16 cellular contexts compared by ENCODE assay signal in genomic region chr12:54421873-54422250, GRCh38. TPM values are rescaled to one million over a fixed set of nuclear protein-coding genes. Genes with fewer than 3 reads are reported as not detected.
DNase-seq lines count a peak whose midpoint lies in the region; ATAC-seq and TF ChIP-seq lines count a peak whose summit lies in the region.
"Had no signal": no experiment of that assay in that cellular context is flagged by ENCODE, and none has a peak within 500 bp of the region (broad histone marks: within the 10 kb centered on the region; RNA-seq: fewer than 3 reads in every experiment).

No MANE protein-coding gene starts in this region.

- peaks cover 77% of the 10 kb centered on the region for H3K4me1 Mint-ChIP-seq in dendritic cell treated with granulocyte-macrophage colony-stimulating factor and Interleukin-4, amounts not matched to agents 40 ng/mL and 50 ng/mL, for 4 days (ENCODE audit: low read depth)
- H3K4me1 Mint-ChIP-seq in neural crest cell = peaks cover 24% of the 10 kb centered on the region

- H3K4me3 Mint-ChIP-seq in dendritic cell treated with granulocyte-macrophage colony-stimulating factor and Interleukin-4, amounts not matched to agents 40 ng/mL and 50 ng/mL, for 4 days = no peak overlapping the region
- H3K4me3 Mint-ChIP-seq in neural crest cell = peak overlapping the region; percentile 39

- H3K4me1 ChIP-seq in heart right ventricle (peaks cover 13 to 78% (median 58%) of the 10 kb centered on the region in 9 donors), vagina (peaks cover 66% of the 10 kb centered on the region)

- intact Hi-C loops in heart right ventricle (cut with DNase I) = no loop called here
- intact Hi-C loops in cardiac septum (cut with DNase I) = no loop called here
- intact Hi-C loops in dendritic cell treated with granulocyte-macrophage colony-stimulating factor and Interleukin-4, amounts not matched to agents 40 ng/mL and 50 ng/mL, for 4 days (cut with micrococcal nuclease) = no loop called here
- intact Hi-C loops in vagina (cut with DNase I) = no loop called here

- no peak for TF ChIP-seq POLR2A in vagina (IDR thresholded peaks at IDR 0.05)

- peaks cover 3% of the 10 kb centered on the region for H3K27me3 Mint-ChIP-seq in dendritic cell treated with granulocyte-macrophage colony-stimulating factor and Interleukin-4, amounts not matched to agents 40 ng/mL and 50 ng/mL, for 4 days
- peaks cover 56% of the 10 kb centered on the region for H3K27me3 Mint-ChIP-seq in neural crest cell (ENCODE audit: low read depth)

- 83 to 84% methylated on average over 2 of the region's 2 CpGs for WGBS in heart right ventricle, 2 donors

- H3K36me3 ChIP-seq in heart right ventricle = no peaks in the 10 kb centered on the region
- no peaks in the 10 kb centered on the region for H3K36me3 ChIP-seq in vagina

- H3K36me3 Mint-ChIP-seq in dendritic cell treated with granulocyte-macrophage colony-stimulating factor and Interleukin-4, amounts not matched to agents 40 ng/mL and 50 ng/mL, for 4 days (ENCODE audit: low read depth) = peaks cover 20% of the 10 kb centered on the region
- no peaks in the 10 kb centered on the region for H3K36me3 Mint-ChIP-seq in neural crest cell (ENCODE audit: low read depth)
- H3K36me3 Mint-ChIP-seq: naive B cell had no signal

- no peaks in the 10 kb centered on the region for H3K9me3 Mint-ChIP-seq in dendritic cell treated with granulocyte-macrophage colony-stimulating factor and Interleukin-4, amounts not matched to agents 40 ng/mL and 50 ng/mL, for 4 days
- no peaks in the 10 kb centered on the region for H3K9me3 Mint-ChIP-seq in neural crest cell
- H3K9me3 Mint-ChIP-seq: activated naive CD8-positive, alpha-beta T cell treated with anti-CD3 and anti-CD28 coated beads, Interleukin-2, amount 10 ng/mL, durations not matched to agents 7 days and 5 days; naive B cell had no signal

- ATAC-seq in heart right ventricle = no peak

- H3K4me3 ChIP-seq in heart right ventricle = no peak overlapping the region
- no peak overlapping the region for H3K4me3 ChIP-seq in vagina

- H3K27me3 ChIP-seq in heart right ventricle = no peaks in the 10 kb centered on the region
- H3K27me3 ChIP-seq in vagina = no peaks in the 10 kb centered on the region

- TF ChIP-seq CTCF in heart right ventricle (IDR thresholded peaks at IDR 0.05) = no peak
- no peak for TF ChIP-seq CTCF in neural crest cell (conservative IDR thresholded peaks at IDR 0.05)
- TF ChIP-seq CTCF in vagina (IDR thresholded peaks at IDR 0.05) = no peak

- H3K27ac ChIP-seq in heart right ventricle = peak overlapping the region in 8 of 10 donors; percentile 15 to 98 (median 96)
- H3K27ac ChIP-seq in vagina = peak overlapping the region; percentile 96

- H3K9me3 ChIP-seq in heart right ventricle (no peaks in the 10 kb centered on the region), vagina (no peaks in the 10 kb centered on the region)

- no peak for DNase-seq in heart right ventricle
- DNase-seq in cardiac septum (ENCODE audit: low spot score) = no peak
- DNase-seq in neural crest cell (ENCODE audit: low read depth, low spot score) = no peak
- no peak for DNase-seq in vagina (ENCODE audit: extremely low spot score in 2 of 2)
- DNase-seq in medulla oblongata (ENCODE audit: extremely low spot score) = no peak
- DNase-seq in SW480 (ENCODE audit: low spot score) = no peak
- no peak for DNase-seq in stimulated activated CD4-positive, alpha-beta T cell treated with anti-CD3 and anti-CD28 coated beads, Interleukin-4, amount 100 ng/mL, for 24 hours
- DNase-seq: activated CD8-positive, alpha-beta memory T cell treated with anti-CD3 and anti-CD28 coated beads, Interleukin-2, amount 50 U/mL, for 4 hours; naive B cell; NCI-H1436 treated with DMSO at 0.1 percent for 48 hours; NCI-H524; RPMI8226; small intestine had no signal

- H3K27ac Mint-ChIP-seq in dendritic cell treated with granulocyte-macrophage colony-stimulating factor and Interleukin-4, amounts not matched to agents 40 ng/mL and 50 ng/mL, for 4 days = peak overlapping the region; percentile 61
- H3K27ac Mint-ChIP-seq in neural crest cell (ENCODE audit: unreplicated experiment) = no peak overlapping the region

RNA-seq across cellular contexts. Expression of gene ITGA5, which starts 2.8 kb away (rescaled TPM):
- total RNA-seq in heart right ventricle = 10 to 100 TPM; 35.7 to 86.1 (median 48.8) TPM
- polyA plus RNA-seq in heart right ventricle = 100 to 1,000 TPM in 1 of 2 donors, 10 to 100 TPM in 1; 31.9 to 154 TPM
- total RNA-seq in cardiac septum = 48.2 TPM
- total RNA-seq in neural crest cell = 20.1 and 22.0 TPM in 2 replicates
- 95.0 TPM for total RNA-seq in vagina

RNA-seq across cellular contexts. Expression of gene ZNF385A, which starts 37.3 kb away (rescaled TPM):
- 10 to 100 TPM in 2 of 10 donors, 1 to 10 TPM in 8; 3.8 to 19.1 (median 4.8) TPM for total RNA-seq in heart right ventricle
- 10 to 100 TPM in 1 of 2 donors, 1 to 10 TPM in 1; 8.1 to 10.5 TPM for polyA plus RNA-seq in heart right ventricle
- total RNA-seq in cardiac septum = 4.8 TPM
- 20.3 and 20.8 TPM in 2 replicates for total RNA-seq in neural crest cell
- total RNA-seq in vagina = 38.8 TPM

RNA-seq across cellular contexts. Expression of gene GTSF1, which starts 51.5 kb away (rescaled TPM):
- total RNA-seq in heart right ventricle (under 1 TPM in 2 of 10 donors, not detected in 8; 0.38 to 0.65 TPM), cardiac septum (not detected), neural crest cell (not detected in 2 replicates), vagina (2.7 TPM)
- under 1 TPM in 1 of 2 donors, not detected in 1; 0.07 TPM for polyA plus RNA-seq in heart right ventricle
- total RNA-seq: temporal lobe had no signal

RNA-seq across cellular contexts. Expression of gene GPR84, which starts 57.6 kb away (rescaled TPM):
- total RNA-seq in heart right ventricle (1 to 10 TPM in 1 of 10 donors, under 1 TPM in 3, not detected in 6; 0.15 to 2.9 (median 0.25) TPM), cardiac septum (0.22 TPM), neural crest cell (not detected in 2 replicates), vagina (not detected)
- polyA plus RNA-seq in heart right ventricle = under 1 TPM in 1 of 2 donors, not detected in 1; 0.45 TPM
- total RNA-seq: temporal lobe had no signal
